In genomic region chr2:100953406-100954043, GRCh38 we compare ENCODE assay signal across 26 cellular contexts. TPM values are rescaled to one million over a fixed set of nuclear protein-coding genes. Genes with fewer than 3 reads are reported as not detected.
DNase-seq lines count a peak whose midpoint lies in the region; ATAC-seq and TF ChIP-seq lines count a peak whose summit lies in the region.
"Had no signal": no experiment of that assay in that cellular context is flagged by ENCODE, and none has a peak within 500 bp of the region (broad histone marks: within the 10 kb centered on the region; RNA-seq: fewer than 3 reads in every experiment).

No MANE protein-coding gene starts in this region.

- TF ChIP-seq CTCF in CD8-positive, alpha-beta T cell (IDR thresholded peaks at IDR 0.05) = no peak
- TF ChIP-seq CTCF in osteoblast (IDR thresholded peaks at IDR 0.05; ENCODE audit: extremely low read depth, low read depth, low read length) = no peak
- no peak for TF ChIP-seq CTCF in chondrocyte (IDR thresholded peaks at IDR 0.05)

- no peaks in the 10 kb centered on the region for H3K27me3 ChIP-seq in CD8-positive, alpha-beta T cell (ENCODE audit: insufficient read depth, low read length)
- no peaks in the 10 kb centered on the region for H3K27me3 ChIP-seq in osteoblast (ENCODE audit: insufficient read depth, low read length)
- H3K27me3 ChIP-seq: transverse colon had no signal

- no peaks in the 10 kb centered on the region for H3K36me3 ChIP-seq in CD8-positive, alpha-beta T cell (ENCODE audit: insufficient read depth, low read length)
- H3K36me3 ChIP-seq in osteoblast (ENCODE audit: insufficient read depth, low read length) = no peaks in the 10 kb centered on the region
- H3K36me3 ChIP-seq: BE2C, transverse colon had no signal

- no peak overlapping the region for H3K4me2 ChIP-seq in osteoblast (ENCODE audit: insufficient read depth, low read length)
- H3K4me2 ChIP-seq: PC-9 had no signal

- peaks cover 7% of the 10 kb centered on the region for H3K4me1 ChIP-seq in CD8-positive, alpha-beta T cell (ENCODE audit: insufficient read depth, low read length)
- peaks cover 8% of the 10 kb centered on the region for H3K4me1 ChIP-seq in osteoblast (ENCODE audit: insufficient read depth, low read length)
- H3K4me1 ChIP-seq: BE2C had no signal

- no peaks in the 10 kb centered on the region for H3K9me3 ChIP-seq in CD8-positive, alpha-beta T cell (ENCODE audit: low read length)
- H3K9me3 ChIP-seq in osteoblast (ENCODE audit: low read depth, low read length) = no peaks in the 10 kb centered on the region
- H3K9me3 ChIP-seq: BE2C, mucosa of descending colon, transverse colon had no signal

- no peaks in the 10 kb centered on the region for H4K20me1 ChIP-seq in osteoblast (ENCODE audit: insufficient read depth, low read length)

- H3K36me3 Mint-ChIP-seq in CD8-positive, alpha-beta T cell = peaks cover 18% of the 10 kb centered on the region
- no peaks in the 10 kb centered on the region for H3K36me3 Mint-ChIP-seq in activated T-cell treated with anti-CD3 and anti-CD28 coated beads, Interleukin-2, amount 50 U/mL, for 72 hours (ENCODE audit: insufficient read depth in 2 of 2)
- peaks cover 16% of the 10 kb centered on the region for H3K36me3 Mint-ChIP-seq in chondrocyte (ENCODE audit: low read depth)
- H3K36me3 Mint-ChIP-seq: immature natural killer cell had no signal

- H3K4me3 ChIP-seq in CD8-positive, alpha-beta T cell (ENCODE audit: low read depth, low read length) = no peak overlapping the region
- no peak overlapping the region for H3K4me3 ChIP-seq in osteoblast (ENCODE audit: insufficient read depth, low read length)
- H3K4me3 ChIP-seq: mucosa of descending colon, PC-9, transverse colon had no signal

- H3K9me3 Mint-ChIP-seq in CD8-positive, alpha-beta T cell = no peaks in the 10 kb centered on the region
- no peaks in the 10 kb centered on the region for H3K9me3 Mint-ChIP-seq in activated T-cell treated with anti-CD3 and anti-CD28 coated beads, Interleukin-2, amount 50 U/mL, for 72 hours
- H3K9me3 Mint-ChIP-seq in chondrocyte (ENCODE audit: low read depth) = no peaks in the 10 kb centered on the region
- H3K9me3 Mint-ChIP-seq: central memory CD8-positive, alpha-beta T cell; dendritic cell treated with granulocyte-macrophage colony-stimulating factor and Interleukin-4, amounts not matched to agents 40 ng/mL and 50 ng/mL, for 4 days; T-helper 1 cell treated with Interleukin-12 subunit alpha and Interleukin-12 subunit beta and Interleukin-4 antibody, amounts not matched to agents 30 μg/mL and 1 μg/mL, for 36 hours had no signal

- peak; percentile 71 for ATAC-seq in CD8-positive, alpha-beta T cell
- peak; percentile 73 to 81 for ATAC-seq in activated T-cell treated with anti-CD3 and anti-CD28 coated beads, Interleukin-2, amount 50 U/mL, for 72 hours (replicated peaks in 1 of 2)
- no peak for ATAC-seq in HG02571 (IDR thresholded peaks at IDR 0.05; ENCODE audit: unreplicated experiment)
- ATAC-seq: left cardiac atrium, mucosa of descending colon, right cardiac atrium, SK-N-SH treated with all-trans-retinoic acid at 6 μM for 48 hours had no signal

- peaks cover 8% of the 10 kb centered on the region for H3K4me1 Mint-ChIP-seq in CD8-positive, alpha-beta T cell (ENCODE audit: low read depth)
- peaks cover 20% of the 10 kb centered on the region for H3K4me1 Mint-ChIP-seq in activated T-cell treated with anti-CD3 and anti-CD28 coated beads, Interleukin-2, amount 50 U/mL, for 72 hours (ENCODE audit: low read depth)
- H3K4me1 Mint-ChIP-seq in chondrocyte (ENCODE audit: low read depth) = peaks cover 18% of the 10 kb centered on the region
- H3K4me1 Mint-ChIP-seq: central memory CD8-positive, alpha-beta T cell; immature natural killer cell had no signal

- H3K4me3 Mint-ChIP-seq in CD8-positive, alpha-beta T cell = no peak overlapping the region
- no peak overlapping the region for H3K4me3 Mint-ChIP-seq in activated T-cell treated with anti-CD3 and anti-CD28 coated beads, Interleukin-2, amount 50 U/mL, for 72 hours
- H3K4me3 Mint-ChIP-seq in chondrocyte (ENCODE audit: unreplicated experiment) = no peak overlapping the region
- H3K4me3 Mint-ChIP-seq: central memory CD8-positive, alpha-beta T cell; dendritic cell treated with granulocyte-macrophage colony-stimulating factor and Interleukin-4, amounts not matched to agents 40 ng/mL and 50 ng/mL, for 4 days; immature natural killer cell; T-helper 1 cell treated with Interleukin-12 subunit alpha and Interleukin-12 subunit beta and Interleukin-4 antibody, amounts not matched to agents 30 μg/mL and 1 μg/mL, for 36 hours had no signal

- no peak overlapping the region for H2AFZ ChIP-seq in osteoblast (ENCODE audit: low read length)
- H2AFZ ChIP-seq: PC-9 had no signal

- DNase-seq in activated effector memory CD4-positive, alpha-beta T cell treated with anti-CD3 and anti-CD28 coated beads, Interleukin-2, amount 50 U/mL, for 16 hours = peak; percentile 49
- DNase-seq in activated effector memory CD4-positive, alpha-beta T cell treated with Interleukin-2 at 50 U/mL for 16 hours = no peak
- peak in 2 of 7 experiments; percentile 11 to 44 for DNase-seq in CD8-positive, alpha-beta T cell
- peak; percentile 33 to 51 for DNase-seq in activated T-cell treated with anti-CD3 and anti-CD28 coated beads, Interleukin-2, amount 50 U/mL, for 72 hours
- peak; percentile 51 for DNase-seq in osteoblast (ENCODE audit: insufficient read length, low spot score, missing footprints)
- DNase-seq in D341Med (ENCODE audit: low spot score) = no peak
- DNase-seq in chondrocyte (ENCODE audit: low spot score) = no peak
- DNase-seq: BE2C, DMS153, erythroblast, immature natural killer cell, Kasumi-1, left cardiac atrium, mucosa of descending colon, NCI-H1417 treated with DMSO at 0.1 percent for 48 hours, NCI-H2081 treated with DMSO at 0.1 percent for 48 hours, NCI-H345, NCI-H69, PC-9, right cardiac atrium, transverse colon had no signal

- CTCF ChIA-PET in CD8-positive, alpha-beta T cell (lab: Charles Lee) = no interaction called here

- intact Hi-C loops in CD8-positive, alpha-beta T cell (cut with DNase I, micrococcal nuclease) = no loop called here

- H3K27ac ChIP-seq in CD8-positive, alpha-beta T cell (ENCODE audit: low read depth, low read length) = no peak overlapping the region
- no peak overlapping the region for H3K27ac ChIP-seq in osteoblast (ENCODE audit: low read depth, low read length)
- H3K27ac ChIP-seq: PC-9, transverse colon had no signal

- no peaks in the 10 kb centered on the region for H3K79me2 ChIP-seq in osteoblast (ENCODE audit: insufficient read depth, low read length)

- H3K27me3 Mint-ChIP-seq in CD8-positive, alpha-beta T cell (ENCODE audit: low read depth) = no peaks in the 10 kb centered on the region
- H3K27me3 Mint-ChIP-seq in activated T-cell treated with anti-CD3 and anti-CD28 coated beads, Interleukin-2, amount 50 U/mL, for 72 hours (ENCODE audit: low read depth) = no peaks in the 10 kb centered on the region
- H3K27me3 Mint-ChIP-seq in chondrocyte (ENCODE audit: low read depth) = no peaks in the 10 kb centered on the region
- H3K27me3 Mint-ChIP-seq: central memory CD8-positive, alpha-beta T cell had no signal

- H3K27ac Mint-ChIP-seq in CD8-positive, alpha-beta T cell = no peak overlapping the region
- no peak overlapping the region for H3K27ac Mint-ChIP-seq in activated T-cell treated with anti-CD3 and anti-CD28 coated beads, Interleukin-2, amount 50 U/mL, for 72 hours
- no peak overlapping the region for H3K27ac Mint-ChIP-seq in chondrocyte (ENCODE audit: unreplicated experiment)
- H3K27ac Mint-ChIP-seq: dendritic cell treated with granulocyte-macrophage colony-stimulating factor and Interleukin-4, amounts not matched to agents 40 ng/mL and 50 ng/mL, for 4 days; immature natural killer cell; T-helper 1 cell treated with Interleukin-12 subunit alpha and Interleukin-12 subunit beta and Interleukin-4 antibody, amounts not matched to agents 30 μg/mL and 1 μg/mL, for 36 hours had no signal

- POLR2A ChIA-PET in CD8-positive, alpha-beta T cell (lab: Charles Lee) = no interaction called here

RNA-seq across cellular contexts. Expression of gene RPL31, which starts 48.6 kb away (rescaled TPM):
- total RNA-seq in CD8-positive, alpha-beta T cell = 1,000 to 10,000 TPM; 2,776 to 2,895 TPM
- total RNA-seq in activated T-cell treated with anti-CD3 and anti-CD28 coated beads, Interleukin-2, amount 50 U/mL, for 72 hours = 1,000 to 10,000 TPM; 1,385 to 1,395 TPM
- total RNA-seq in osteoblast (760 and 907 TPM in 2 replicates), chondrocyte (951 to 1,014 TPM (median 979 TPM) in 3 replicates)

Comparison
In these comparisons a context has a peak if more than half of its experiments do, and no peak if none do; other contexts are left out.
1. DNase-seq: peak in activated effector memory CD4-positive, alpha-beta T cell treated with anti-CD3 and anti-CD28 coated beads, Interleukin-2, amount 50 U/mL, for 16 hours (single experiment), activated T-cell treated with anti-CD3 and anti-CD28 coated beads, Interleukin-2, amount 50 U/mL, for 72 hours (2 of 2) and osteoblast (single experiment); none in activated effector memory CD4-positive, alpha-beta T cell treated with Interleukin-2 at 50 U/mL for 16 hours (single experiment), D341Med (single experiment) and chondrocyte (single experiment).